ENCODE assay signal across 16 cellular contexts in the genomic region with DNA sequence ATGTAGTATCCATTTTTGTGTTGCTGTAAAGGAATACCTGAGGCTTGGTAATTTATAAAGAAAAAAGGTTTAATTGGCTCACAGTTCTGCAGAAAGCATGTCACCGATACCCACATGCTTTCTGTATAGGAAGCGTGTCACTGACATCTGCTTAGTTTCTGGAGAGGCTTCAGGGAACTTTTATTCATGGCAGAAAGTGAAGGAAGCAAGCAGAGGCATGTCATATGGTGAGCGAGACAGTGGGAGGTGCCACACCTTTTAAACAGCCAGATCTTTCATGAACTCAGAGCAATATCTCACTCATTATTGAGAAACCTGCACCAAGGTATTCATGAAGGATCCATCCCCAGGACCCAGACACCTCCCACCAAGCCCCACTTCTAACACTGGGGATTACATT.
"Had no signal": no experiment of that assay in that cellular context is flagged by ENCODE, and none has a peak within 500 bp of the region (broad histone marks: within the 10 kb centered on the region; RNA-seq: fewer than 3 reads in every experiment).

No MANE protein-coding gene starts in this region.

- H3K4me3 Mint-ChIP-seq: natural killer cell treated with Interleukin-12 subunit alpha and Interleukin-12 subunit beta and Interleukin-15 and Interleukin-18, amount 100 ng/mL, for 72 hours; type B pancreatic cell had no signal

- H3K4me3 ChIP-seq: dorsolateral prefrontal cortex, heart left ventricle, psoas muscle, right lobe of liver, suprapubic skin had no signal

- ATAC-seq: heart left ventricle; natural killer cell treated with Interleukin-12 subunit alpha and Interleukin-12 subunit beta and Interleukin-15 and Interleukin-18, amount 100 ng/mL, for 72 hours; psoas muscle; right lobe of liver had no signal

- DNase-seq: activated CD4-positive, CD25-positive, alpha-beta regulatory T cell; activated gamma-delta T cell treated with Interleukin-2 at 50 U/mL for 16 hours; activated T-cell treated with anti-CD3 and anti-CD28 coated beads for 4 hours; anterior cingulate cortex; dorsolateral prefrontal cortex; foreskin melanocyte; heart left ventricle; psoas muscle; right lobe of liver; Right ventricle myocardium superior; SK-N-SH; stimulated activated CD4-positive, alpha-beta T cell treated with anti-CD3 and anti-CD28 coated beads, Interleukin-1b, Interleukin-23, amount 100 ng/mL, for 48 hours; stimulated activated naive CD4-positive, alpha-beta T cell had no signal

- H3K9me3 Mint-ChIP-seq: natural killer cell treated with Interleukin-12 subunit alpha and Interleukin-12 subunit beta and Interleukin-15 and Interleukin-18, amount 100 ng/mL, for 72 hours; type B pancreatic cell had no signal

- H3K27me3 Mint-ChIP-seq: natural killer cell treated with Interleukin-12 subunit alpha and Interleukin-12 subunit beta and Interleukin-15 and Interleukin-18, amount 100 ng/mL, for 72 hours; type B pancreatic cell had no signal

- H3K27ac Mint-ChIP-seq: type B pancreatic cell had no signal
